In genomic region chrX:20265726-20266681, GRCh38 we compare ENCODE assay signal across 8 cellular contexts. TPM values are rescaled to one million over a fixed set of nuclear protein-coding genes. Genes with fewer than 3 reads are reported as not detected.
DNase-seq lines count a peak whose midpoint lies in the region; ATAC-seq, FAIRE-seq and TF ChIP-seq lines count a peak whose summit lies in the region.

No MANE protein-coding gene starts in this region.

- no peaks in the 10 kb centered on the region for H3K36me3 ChIP-seq in kidney epithelial cell (ENCODE audit: control insufficient read depth, insufficient read depth, low read length)

- no peak for TF ChIP-seq CTCF in A549 (IDR thresholded peaks at IDR 0.05)
- TF ChIP-seq CTCF in cardiac fibroblast (IDR thresholded peaks at IDR 0.05; ENCODE audit: low read depth, low read length), result no peak
- TF ChIP-seq CTCF in kidney epithelial cell (IDR thresholded peaks at IDR 0.05; ENCODE audit: insufficient read depth, low read length, poor library complexity, severe bottlenecking), result no peak

- no peak for TF ChIP-seq EP300 in A549 (IDR thresholded peaks at IDR 0.05)

- peak overlapping the region; percentile 88 for H3K4me2 ChIP-seq in A549

- H3K4me3 ChIP-seq in A549 (peak overlapping the region; percentile 65), cardiac fibroblast (replicated peaks in 1 of 2; ENCODE audit: low read depth in 2 of 2, low read length in 2 of 2) (peak overlapping the region; percentile 67 to 71), kidney epithelial cell (ENCODE audit: low read depth, low read length) (peak overlapping the region; percentile 59)

- 2% methylated on average over 33 of the region's 75 CpGs for whole genome bisulfite sequencing in A549 (ENCODE audit: missing lambda C conversion rate)

- FAIRE-seq in A549 (lab: Jason Lieb, UNC), result no peak

- no peak for TF ChIP-seq RAD21 in A549 (conservative IDR thresholded peaks at IDR 0.05 in 1 of 2, IDR thresholded peaks at IDR 0.05 in 1 of 2)

- DNase-seq in A549 (ENCODE audit: low read depth in 1 of 2, low spot score in 1 of 2) (peak; percentile 19 to 24), T-helper 9 cell (peak; percentile 14), cardiac fibroblast (ENCODE audit: low read depth in 2 of 2) (peak in 1 of 2 donors; percentile 37), kidney epithelial cell (ENCODE audit: low read depth) (no peak)
- peak; percentile 5 to 22 for DNase-seq in stimulated activated CD8-positive, alpha-beta memory T cell treated with anti-CD3 and anti-CD28 coated beads, Interleukin-15, amount 100 ng/mL, for 4 hours (ENCODE audit: low read depth in 2 of 2)

- H3K9me3 ChIP-seq in A549, result no peaks in the 10 kb centered on the region

- no peaks in the 10 kb centered on the region for H3K27me3 ChIP-seq in kidney epithelial cell (ENCODE audit: control insufficient read depth, insufficient read depth, low read length)

- ATAC-seq in A549 (peak; percentile 35 to 68), GM18517 (IDR thresholded peaks at IDR 0.05; ENCODE audit: unreplicated experiment) (peak; percentile 3), HG03159 (IDR thresholded peaks at IDR 0.05; ENCODE audit: unreplicated experiment) (peak; percentile 28), GM21576 (IDR thresholded peaks at IDR 0.05; ENCODE audit: unreplicated experiment) (no peak)

- no peak for TF ChIP-seq POLR2A in A549 (IDR thresholded peaks at IDR 0.05; ENCODE audit: low read length)

- CTCF ChIA-PET in A549 (lab: Yijun Ruan, JAX), result no interaction called here

- H3K4me1 ChIP-seq in A549, result peaks cover 49% of the 10 kb centered on the region

- POLR2A ChIA-PET in A549 (lab: Yijun Ruan, JAX), result interaction anchor here (2.2 kb wide), 1 partner anchor 96 kb away, joined by 26 read pairs; no protein-coding TSS in a partner anchor

- H3K27ac ChIP-seq in A549, result peak overlapping the region; percentile 96 to 99

TF ChIP-seq in A549, 52 proteins besides CTCF, POLR2A, EP300 and RAD21:
- TF ChIP-seq SMC3 (IDR thresholded peaks at IDR 0.05) (no peak), HMGXB4 (CRISPR knock-in tag; IDR thresholded peaks at IDR 0.05; ENCODE audit: borderline replicate concordance) (no peak), E2F6 (IDR thresholded peaks at IDR 0.05; ENCODE audit: borderline replicate concordance, low read depth) (no peak), ELK1 (IDR thresholded peaks at IDR 0.05; ENCODE audit: low read depth, low read length) (no peak), NPAS2 (CRISPR knock-in tag; IDR thresholded peaks at IDR 0.05; ENCODE audit: borderline replicate concordance) (no peak), ZNF302 (CRISPR knock-in tag; IDR thresholded peaks at IDR 0.05) (no peak), HOXB5 (CRISPR knock-in tag; IDR thresholded peaks at IDR 0.05) (no peak), KDM5A (IDR thresholded peaks at IDR 0.05) (no peak), ZFP36 (IDR thresholded peaks at IDR 0.05; ENCODE audit: borderline replicate concordance, partially characterized antibody) (no peak), PBX3 (IDR thresholded peaks at IDR 0.05) (no peak), CBX8 (IDR thresholded peaks at IDR 0.05) (no peak), MAX (IDR thresholded peaks at IDR 0.05) (no peak), CHD4 (IDR thresholded peaks at IDR 0.05; ENCODE audit: borderline replicate concordance) (no peak), FOSB (CRISPR knock-in tag; IDR thresholded peaks at IDR 0.05) (no peak), ESRRA (IDR thresholded peaks at IDR 0.05; ENCODE audit: borderline replicate concordance, low read length) (no peak), REST (IDR thresholded peaks at IDR 0.05) (no peak), GATA3 (IDR thresholded peaks at IDR 0.05; ENCODE audit: borderline replicate concordance) (no peak)

RNA-seq across cellular contexts. Expression of gene RPS6KA3, which starts 0.7 kb away (rescaled TPM):
- polyA plus RNA-seq in A549 (2011; rRNA removed) (109 and 117 TPM in 2 replicates), A549 (2017; fragmentation: RNase III; extraction: RNeasy Plus Mini Kit Qiagen cat#74134 plus additional on column Dnase treatment) (39.5 to 41.1 TPM (median 40.5 TPM) in 3 replicates)
- 20.6 and 22.4 TPM in 2 replicates for polyA plus RNA-seq in A549 (2012; cell fraction: cytosol; rRNA removed)
- 8.8 and 10.3 TPM in 2 replicates for polyA plus RNA-seq in A549 (2012; cell fraction: nucleus; rRNA removed)
- polyA minus RNA-seq in A549 (2011; rRNA and poly(A)+ RNA removed), result 88.5 and 90.8 TPM in 2 replicates
- total RNA-seq in kidney epithelial cell, result 25.3 and 26.6 TPM in 2 replicates
